8 cellular contexts compared by ENCODE assay signal in genomic region chr16:89657442-89658220, GRCh38. TPM values are rescaled to one million over a fixed set of nuclear protein-coding genes. Genes with fewer than 3 reads are reported as not detected.
DNase-seq lines count a peak whose midpoint lies in the region; ATAC-seq and TF ChIP-seq lines count a peak whose summit lies in the region.

Gene CHMP1A, minus strand, starts transcription at chr16:89657708. Its CDS starts 120 bp downstream, at chr16:89657588.
Gene SPATA33, plus strand, starts transcription at chr16:89657836. Its CDS starts 76 bp downstream, at chr16:89657912.

- H3K9me3 ChIP-seq in iPS-18a (ENCODE audit: control insufficient read depth, low read depth, low read length) (no peaks in the 10 kb centered on the region), skeletal muscle satellite cell (replicated peaks; ENCODE audit: low read length) (no peaks in the 10 kb centered on the region)

- H3K9me3 Mint-ChIP-seq in brain, result peaks cover 0 to 5% (median 0%) of the 10 kb centered on the region in 5 experiments

- H3K4me3 ChIP-seq in iPS-18a (ENCODE audit: low read length) (peak within 1 kb of the TSS; percentile 87), skeletal muscle satellite cell (ENCODE audit: low read length) (peak within 1 kb of the TSS; percentile 97)

- H3K27me3 Mint-ChIP-seq in brain, result no peaks in the 10 kb centered on the region

- DNase-seq in NCI-H2107 treated with DMSO at 0.1 percent for 48 hours (lab: John Stamatoyannopoulos, UW; ENCODE audit: unreplicated experiment), result peak; percentile 56
- DNase-seq in UCSD-AML1 (lab: John Stamatoyannopoulos, UW; ENCODE audit: unreplicated experiment), result peak; percentile 89

- ATAC-seq in GM18511 (IDR thresholded peaks at IDR 0.05; ENCODE audit: unreplicated experiment) (peak; percentile 92), HG02981 (IDR thresholded peaks at IDR 0.05; ENCODE audit: unreplicated experiment) (peak; percentile 88)

- H3K9ac ChIP-seq in iPS-18a (ENCODE audit: low read length), result peak within 1 kb of the TSS; percentile 81
- peak within 1 kb of the TSS; percentile 95 for H3K9ac ChIP-seq in skeletal muscle satellite cell (ENCODE audit: low read depth, low read length)

- H3K4me2 ChIP-seq in skeletal muscle satellite cell (ENCODE audit: low read length), result peak within 1 kb of the TSS; percentile 91

- H3K4me1 ChIP-seq in iPS-18a (ENCODE audit: control insufficient read depth, low read depth, low read length) (peaks cover 5% of the 10 kb centered on the region), skeletal muscle satellite cell (ENCODE audit: control insufficient read depth, insufficient read depth, low read length) (peaks cover 13% of the 10 kb centered on the region)

- H3K27ac Mint-ChIP-seq in brain, result peak within 1 kb of the TSS; percentile 54 to 91 (median 86)

- TF ChIP-seq CTCF in 22Rv1 (IDR thresholded peaks at IDR 0.05), result no peak
- TF ChIP-seq CTCF in brain (conservative IDR thresholded peaks at IDR 0.05), result no peak

- H3K4me1 Mint-ChIP-seq in brain, result peaks cover 34% of the 10 kb centered on the region

- H3K4me3 Mint-ChIP-seq in brain, result peak within 1 kb of the TSS; percentile 93 to 98 (median 94)

- H3K27ac ChIP-seq in 22Rv1 (peak within 1 kb of the TSS; percentile 92), iPS-18a (ENCODE audit: low read length) (no peak within 1 kb of the TSS)

- peaks cover 55% of the 10 kb centered on the region for H3K36me3 Mint-ChIP-seq in brain

- peaks cover 13% of the 10 kb centered on the region for H3K36me3 ChIP-seq in iPS-18a (ENCODE audit: control insufficient read depth, low read depth, low read length)
- peaks cover 30% of the 10 kb centered on the region for H3K36me3 ChIP-seq in skeletal muscle satellite cell (ENCODE audit: insufficient read depth, low read length)

- no peaks in the 10 kb centered on the region for H3K27me3 ChIP-seq in iPS-18a (ENCODE audit: control insufficient read depth, insufficient read depth, low read length)
- H3K27me3 ChIP-seq in skeletal muscle satellite cell (ENCODE audit: control insufficient read depth, insufficient read depth, low read length), result no peaks in the 10 kb centered on the region

RNA-seq across cellular contexts. Expression of gene CHMP1A, which starts in this region (rescaled TPM):
- 100 TPM for polyA plus RNA-seq in brain (ENCODE audit: insufficient read depth, low read depth, low replicate concordance)
- 107 and 111 TPM in 2 replicates for total RNA-seq in skeletal muscle satellite cell (2012; rRNA removed)

RNA-seq across cellular contexts. Expression of gene SPATA33, which starts in this region (rescaled TPM):
- 37.2 TPM for polyA plus RNA-seq in brain (ENCODE audit: insufficient read depth, low read depth, low replicate concordance)
- total RNA-seq in skeletal muscle satellite cell (2012; rRNA removed), result 1.3 and 2.8 TPM in 2 replicates
